ENCODE assay signal across 8 cellular contexts in genomic region chr1:25022361-25023189, GRCh38.
A peak's percentile ranks its signal among the peaks of the same experiment; 100 is the strongest.
DNase-seq lines count a peak whose midpoint lies in the region; FAIRE-seq and TF ChIP-seq lines count a peak whose summit lies in the region.

No MANE protein-coding gene starts in this region.

- H3K4me1 ChIP-seq in MM.1S (ENCODE audit: low read length) (peaks cover 25% of the 10 kb centered on the region), mesenchymal stem cell (ENCODE audit: control insufficient read depth, insufficient read depth, low read depth, low read length) (peaks cover 33% of the 10 kb centered on the region), Caco-2 (no peaks in the 10 kb centered on the region)

- no TSS peak for BruUV-seq in Caco-2 (replicated peaks; lab: Mats Ljungman, UMichigan)

- 11% methylated on average over 18 of the region's 20 CpGs for WGBS in mesenchymal stem cell

- H3K27me3 Mint-ChIP-seq in activated CD4-positive, alpha-beta T cell treated with anti-CD3 and anti-CD28 coated beads, Interleukin-2, amount 10 ng/mL, durations not matched to agents 7 days and 5 days: no peaks in the 10 kb centered on the region
- no peaks in the 10 kb centered on the region for H3K27me3 Mint-ChIP-seq in Caco-2 (ENCODE audit: insufficient read depth, unreplicated experiment)

- H3K36me3 ChIP-seq in MM.1S (replicated peaks; ENCODE audit: insufficient read depth, low read length) (no peaks in the 10 kb centered on the region), mesenchymal stem cell (ENCODE audit: control insufficient read depth in 1 of 2, insufficient read depth in 2 of 2, low read depth in 1 of 2, low read length in 2 of 2) (no peaks in the 10 kb centered on the region), Caco-2 (ENCODE audit: control insufficient read depth, insufficient read depth, low read length) (no peaks in the 10 kb centered on the region)

- H2AFZ ChIP-seq in MM.1S (ENCODE audit: low read length): peak overlapping the region; percentile 77
- no peak overlapping the region for H2AFZ ChIP-seq in mesenchymal stem cell (ENCODE audit: low read depth, low read length)

- CTCF ChIA-PET in GM10248 (lab: Yijun Ruan, JAX) (interaction anchor here (0.7 to 5.7 kb wide), 7 partner anchors 11 to 66 kb away, joined by 3 to 74 read pairs (median 3); no protein-coding TSS in a partner anchor), Caco-2 (lab: Charles Lee) (interaction anchor here (0.7 kb wide), 1 partner anchor 11 kb away, joined by 3 read pairs; no protein-coding TSS in a partner anchor)
- CTCF ChIA-PET in activated CD4-positive, alpha-beta T cell treated with anti-CD3 and anti-CD28 coated beads, Interleukin-2, amount 10 ng/mL, durations not matched to agents 7 days and 5 days (lab: Charles Lee): interaction anchor here (0.5 to 5.6 kb wide), 20 partner anchors 10 to 1147 kb away, joined by 3 to 42 read pairs (median 4); partner anchors contain the start of genes RUNX3, SYF2 and ZNF593

- no peaks in the 10 kb centered on the region for H3K79me1 ChIP-seq in mesenchymal stem cell (replicated peaks; ENCODE audit: low read length, poor library complexity, severe bottlenecking)

- no peak overlapping the region for H2AK5ac ChIP-seq in mesenchymal stem cell (ENCODE audit: low read length, severe bottlenecking)

- H3K9me3 ChIP-seq in MM.1S (replicated peaks; ENCODE audit: insufficient read depth, low read length) (no peaks in the 10 kb centered on the region), mesenchymal stem cell (ENCODE audit: control insufficient read depth, low read length) (no peaks in the 10 kb centered on the region), Caco-2 (no peaks in the 10 kb centered on the region)

- peak overlapping the region; percentile 98 for H3K27ac Mint-ChIP-seq in activated CD4-positive, alpha-beta T cell treated with anti-CD3 and anti-CD28 coated beads, Interleukin-2, amount 10 ng/mL, durations not matched to agents 7 days and 5 days
- no peak overlapping the region for H3K27ac Mint-ChIP-seq in Caco-2 (ENCODE audit: unreplicated experiment)

- H3K23ac ChIP-seq in mesenchymal stem cell (ENCODE audit: low read length in 2 of 2): peak overlapping the region in 1 of 2 experiments; percentile 2

- H3K4me3 ChIP-seq in MM.1S (ENCODE audit: low read length) (peak overlapping the region; percentile 47), mesenchymal stem cell (ENCODE audit: insufficient read depth in 1 of 2, low read depth in 1 of 2, low read length in 2 of 2) (no peak overlapping the region), Caco-2 (ENCODE audit: low read depth, low read length) (no peak overlapping the region)

- H3K4me3 Mint-ChIP-seq in activated CD4-positive, alpha-beta T cell treated with anti-CD3 and anti-CD28 coated beads, Interleukin-2, amount 10 ng/mL, durations not matched to agents 7 days and 5 days: peak overlapping the region; percentile 69
- H3K4me3 Mint-ChIP-seq in Caco-2 (ENCODE audit: unreplicated experiment): no peak overlapping the region

- H2BK120ac ChIP-seq in mesenchymal stem cell (ENCODE audit: low read depth, low read length): peak overlapping the region; percentile 9

- no peak for FAIRE-seq in H54 (lab: Jason Lieb, UNC)

- H3K9ac ChIP-seq in MM.1S (ENCODE audit: low read length) (peak overlapping the region; percentile 87), mesenchymal stem cell (ENCODE audit: low read length) (no peak overlapping the region)

- H3K27ac ChIP-seq in MM.1S (ENCODE audit: low read length) (peak overlapping the region; percentile 99), mesenchymal stem cell (ENCODE audit: low read length, poor library complexity, severe bottlenecking) (peak overlapping the region; percentile 37)

- H3K4me2 ChIP-seq in MM.1S (ENCODE audit: low read depth, low read length) (peak overlapping the region; percentile 99), mesenchymal stem cell (ENCODE audit: low read length, poor library complexity, severe bottlenecking) (peak overlapping the region; percentile 53)

- H4K20me1 ChIP-seq in MM.1S (ENCODE audit: insufficient read depth, low read length): no peaks in the 10 kb centered on the region

- peaks cover 18% of the 10 kb centered on the region for H3F3A ChIP-seq in MM.1S (ENCODE audit: insufficient read depth, low read length)

- TF ChIP-seq CTCF in GM10248 (IDR thresholded peaks at IDR 0.05; ENCODE audit: control extremely low read depth, extremely low read depth, low read depth, missing control alignments) (no peak), MM.1S (IDR thresholded peaks at IDR 0.05; ENCODE audit: low read length) (no peak), Caco-2 (IDR thresholded peaks at IDR 0.05; ENCODE audit: insufficient read depth in 1 of 2, low read depth in 1 of 2, low read length in 1 of 2, severe bottlenecking in 1 of 2, unreplicated experiment in 1 of 2) (no peak)

- H3K79me2 ChIP-seq in MM.1S (ENCODE audit: low read length): no peaks in the 10 kb centered on the region

- H3K9me2 ChIP-seq in MM.1S (replicated peaks; ENCODE audit: insufficient read depth, low read length): no peaks in the 10 kb centered on the region

- peak overlapping the region; percentile 97 for H4K8ac ChIP-seq in mesenchymal stem cell (ENCODE audit: low read length)

- H3K4ac ChIP-seq in mesenchymal stem cell (ENCODE audit: low read depth in 1 of 2, low read length in 2 of 2): no peak overlapping the region

- H3K14ac ChIP-seq in mesenchymal stem cell (ENCODE audit: low read length in 2 of 2): peak overlapping the region in 1 of 2 experiments; percentile 58

- no peaks in the 10 kb centered on the region for H3K36me3 Mint-ChIP-seq in activated CD4-positive, alpha-beta T cell treated with anti-CD3 and anti-CD28 coated beads, Interleukin-2, amount 10 ng/mL, durations not matched to agents 7 days and 5 days (ENCODE audit: low read depth)
- H3K36me3 Mint-ChIP-seq in Caco-2 (ENCODE audit: insufficient read depth, unreplicated experiment): no peaks in the 10 kb centered on the region

- peak overlapping the region; percentile 97 for H2BK15ac ChIP-seq in mesenchymal stem cell (ENCODE audit: low read depth, poor library complexity, severe bottlenecking)

- intact Hi-C loops in Caco-2 (cut with micrococcal nuclease; ENCODE audit: unreplicated experiment): no loop called here

- H3K18ac ChIP-seq in mesenchymal stem cell (ENCODE audit: low read depth in 1 of 2, low read length in 2 of 2): peak overlapping the region; percentile 83 to 88

- peaks cover 96% of the 10 kb centered on the region for H3K4me1 Mint-ChIP-seq in activated CD4-positive, alpha-beta T cell treated with anti-CD3 and anti-CD28 coated beads, Interleukin-2, amount 10 ng/mL, durations not matched to agents 7 days and 5 days
- H3K4me1 Mint-ChIP-seq in Caco-2 (ENCODE audit: low read depth, unreplicated experiment): no peaks in the 10 kb centered on the region

- H3K27me3 ChIP-seq in MM.1S (replicated peaks; ENCODE audit: insufficient read depth, low read length) (no peaks in the 10 kb centered on the region), mesenchymal stem cell (ENCODE audit: control insufficient read depth in 1 of 2, insufficient read depth in 1 of 2, low read length in 2 of 2) (peaks cover 0 to 50% of the 10 kb centered on the region in 2 experiments), Caco-2 (replicated peaks; ENCODE audit: control insufficient read depth, insufficient read depth, low read length) (no peaks in the 10 kb centered on the region)

- peak; percentile 89 for DNase-seq in GM10248 (ENCODE audit: extremely low spot score)
- DNase-seq in H54 (ENCODE audit: insufficient read length, low spot score): peak; percentile 71
- peak; percentile 94 for DNase-seq in MM.1S
- DNase-seq in activated CD4-positive, alpha-beta T cell treated with anti-CD3 and anti-CD28 coated beads, Interleukin-2, amount 10 ng/mL, durations not matched to agents 7 days and 5 days: peak; percentile 96
- DNase-seq in dedifferentiated amniotic fluid mesenchymal stem cell (ENCODE audit: extremely low spot score): peak; percentile 74
- DNase-seq in mesenchymal stem cell: peak; percentile 100
- peak; percentile 91 to 92 for DNase-seq in stimulated activated CD8-positive, alpha-beta memory T cell treated with anti-CD3 and anti-CD28 coated beads, Interleukin-2, amount 100 ng/mL, for 48 hours (ENCODE audit: low read depth in 2 of 2)
- DNase-seq in Caco-2: no peak

- POLR2A ChIA-PET in GM10248 (lab: Yijun Ruan, JAX): interaction anchor here (0.5 to 1.5 kb wide), 16 partner anchors 10 to 215 kb away, joined by 3 to 11 read pairs (median 4); partner anchors contain the start of gene RUNX3
- POLR2A ChIA-PET in activated CD4-positive, alpha-beta T cell treated with anti-CD3 and anti-CD28 coated beads, Interleukin-2, amount 10 ng/mL, durations not matched to agents 7 days and 5 days (lab: Charles Lee): interaction anchor here (0.8 to 1.2 kb wide), 5 partner anchors 13 to 96 kb away, joined by 3 to 6 read pairs (median 3); partner anchors contain the start of gene RUNX3
- POLR2A ChIA-PET in Caco-2 (lab: Charles Lee): no interaction called here

- TF ChIP-seq POLR2A in H54 (IDR thresholded peaks at IDR 0.05; ENCODE audit: low read depth, low read length): no peak

- peak overlapping the region; percentile 87 for H4K91ac ChIP-seq in mesenchymal stem cell (ENCODE audit: low read length)

- peaks cover 3% of the 10 kb centered on the region for H3K9me3 Mint-ChIP-seq in activated CD4-positive, alpha-beta T cell treated with anti-CD3 and anti-CD28 coated beads, Interleukin-2, amount 10 ng/mL, durations not matched to agents 7 days and 5 days
- no peaks in the 10 kb centered on the region for H3K9me3 Mint-ChIP-seq in Caco-2 (ENCODE audit: unreplicated experiment)

- H2BK12ac ChIP-seq in mesenchymal stem cell (ENCODE audit: low read length in 2 of 2): peak overlapping the region; percentile 88 to 96

- no peak overlapping the region for H2BK5ac ChIP-seq in mesenchymal stem cell (ENCODE audit: low read depth, low read length, poor library complexity, severe bottlenecking)

Comparison
In these comparisons a context has a peak if more than half of its experiments do, and no peak if none do; other contexts are left out.
1. DNase-seq: peak in GM10248 (single experiment), H54 (single experiment), MM.1S (single experiment), activated CD4-positive, alpha-beta T cell treated with anti-CD3 and anti-CD28 coated beads, Interleukin-2, amount 10 ng/mL, durations not matched to agents 7 days and 5 days (single experiment), dedifferentiated amniotic fluid mesenchymal stem cell (single experiment), mesenchymal stem cell (single experiment) and stimulated activated CD8-positive, alpha-beta memory T cell treated with anti-CD3 and anti-CD28 coated beads, Interleukin-2, amount 100 ng/mL, for 48 hours (2 of 2); none in Caco-2 (0 of 2).